Comparison of ENCODE assay signal across 17 cellular contexts in genomic region chr12:104291867-104292524, GRCh38. TPM values are rescaled to one million over a fixed set of nuclear protein-coding genes. Genes with fewer than 3 reads are reported as not detected.
DNase-seq lines count a peak whose midpoint lies in the region; TF ChIP-seq lines count a peak whose summit lies in the region.
"Had no signal": no experiment of that assay in that cellular context is flagged by ENCODE, and none has a peak within 500 bp of the region (broad histone marks: within the 10 kb centered on the region; RNA-seq: fewer than 3 reads in every experiment).

No MANE protein-coding gene starts in this region.

- peaks cover 48% of the 10 kb centered on the region for H3K4me1 Mint-ChIP-seq in neural crest cell

- H3K4me3 ChIP-seq in BLaER1 treated with 17β-estradiol and CSF1 and Interleukin-3, amounts not matched to agents 10 nM and 100 nM = no peak overlapping the region; a peak in 1 of 20 replicates
- H3K4me3 ChIP-seq in HEK293 (ENCODE audit: low read depth, low read length) (no peak overlapping the region), SK-N-MC (peak overlapping the region; percentile 2; the same call in 1 of the 2 replicates), vagina (no peak overlapping the region), Peyer's patch (no peak overlapping the region)
- H3K4me3 ChIP-seq: upper lobe of right lung had no signal

- peak overlapping the region in 4 of 11 experiments; percentile 1 to 27 (median 10); a peak in 1 of 22 replicates for H3K9ac ChIP-seq in BLaER1 treated with 17β-estradiol and CSF1 and Interleukin-3, amounts not matched to agents 10 nM and 100 nM
- no peak overlapping the region for H3K9ac ChIP-seq in SK-N-MC (ENCODE audit: insufficient read length)

- H3K27me3 ChIP-seq in BLaER1 treated with 17β-estradiol and CSF1 and Interleukin-3, amounts not matched to agents 10 nM and 100 nM = no peaks in the 10 kb centered on the region
- no peaks in the 10 kb centered on the region for H3K27me3 ChIP-seq in vagina
- H3K27me3 ChIP-seq in Peyer's patch = no peaks in the 10 kb centered on the region
- H3K27me3 ChIP-seq: upper lobe of right lung had no signal

- H3K36me3 Mint-ChIP-seq in neural crest cell (ENCODE audit: low read depth) = peaks cover 26% of the 10 kb centered on the region

- H3K4me1 ChIP-seq in BLaER1 treated with 17β-estradiol and CSF1 and Interleukin-3, amounts not matched to agents 10 nM and 100 nM = peaks cover 41 to 63% (median 53%) of the 10 kb centered on the region in 10 experiments
- H3K4me1 ChIP-seq in HEK293 (ENCODE audit: control insufficient read depth, insufficient read depth, low read length) (no peaks in the 10 kb centered on the region), vagina (peaks cover 50% of the 10 kb centered on the region), Peyer's patch (peaks cover 3 to 19% (median 7%) of the 10 kb centered on the region in 4 donors)

- CTCF ChIA-PET in HEK293 (lab: Yijun Ruan, JAX) = interaction anchor here (0.7 to 0.8 kb wide), 2 partner anchors 47 to 90 kb away, joined by 3 read pairs; no protein-coding TSS in a partner anchor

- H3K27ac ChIP-seq in BLaER1 treated with 17β-estradiol and CSF1 and Interleukin-3, amounts not matched to agents 10 nM and 100 nM = no peak overlapping the region
- H3K27ac ChIP-seq in HEK293 (ENCODE audit: extremely low read depth, low read depth, low read length) (no peak overlapping the region), SK-N-MC (peak overlapping the region; percentile 69; the same call in 1 of the 2 replicates), vagina (no peak overlapping the region), Peyer's patch (no peak overlapping the region)
- H3K27ac ChIP-seq: upper lobe of right lung had no signal

- TF ChIP-seq POLR2A in vagina (IDR thresholded peaks at IDR 0.05) = no peak
- no peak for TF ChIP-seq POLR2A in Peyer's patch (IDR thresholded peaks at IDR 0.05)

- intact Hi-C loops in vagina (cut with DNase I) = no loop called here

- H3K9me3 ChIP-seq in BLaER1 treated with 17β-estradiol and CSF1 and Interleukin-3, amounts not matched to agents 10 nM and 100 nM (replicated peaks in 1 of 11) = no peaks in the 10 kb centered on the region
- H3K9me3 ChIP-seq in HEK293 (ENCODE audit: control insufficient read depth, insufficient read depth, low read depth, low read length) = no peaks in the 10 kb centered on the region
- H3K9me3 ChIP-seq in SK-N-MC (ENCODE audit: low read depth, low read length) = no peaks in the 10 kb centered on the region
- H3K9me3 ChIP-seq in vagina = no peaks in the 10 kb centered on the region
- no peaks in the 10 kb centered on the region for H3K9me3 ChIP-seq in Peyer's patch
- H3K9me3 ChIP-seq: upper lobe of right lung had no signal

- H3K36me3 ChIP-seq in BLaER1 treated with 17β-estradiol and CSF1 and Interleukin-3, amounts not matched to agents 10 nM and 100 nM = peaks cover 45 to 77% (median 73%) of the 10 kb centered on the region in 11 experiments
- peaks cover 9 to 52% of the 10 kb centered on the region in 2 experiments; a peak in 2 of 3 replicates for H3K36me3 ChIP-seq in HEK293 (ENCODE audit: control insufficient read depth in 2 of 2, insufficient read depth in 1 of 2, low read length in 2 of 2)
- peaks cover 67% of the 10 kb centered on the region for H3K36me3 ChIP-seq in SK-N-MC (ENCODE audit: insufficient read depth, low read length)
- peaks cover 0 to 32% of the 10 kb centered on the region in 2 donors for H3K36me3 ChIP-seq in vagina
- H3K36me3 ChIP-seq in Peyer's patch = peaks cover 0 to 31% (median 0%) of the 10 kb centered on the region in 3 donors

- TF ChIP-seq CTCF in HEK293 (tag by site-specific recombination; IDR thresholded peaks at IDR 0.05) = no peak
- TF ChIP-seq CTCF in neural crest cell (conservative IDR thresholded peaks at IDR 0.05) = no peak
- no peak for TF ChIP-seq CTCF in vagina (IDR thresholded peaks at IDR 0.05)
- no peak for TF ChIP-seq CTCF in Peyer's patch (IDR thresholded peaks at IDR 0.05)

- peak; percentile 18 for DNase-seq in SK-N-MC (ENCODE audit: low read depth, low spot score)
- DNase-seq in neural crest cell (ENCODE audit: low read depth, low spot score) = no peak
- no peak for DNase-seq in NCI-H526 treated with DMSO at 0.1 percent for 48 hours (lab: John Stamatoyannopoulos, UW)
- DNase-seq in vagina (ENCODE audit: extremely low spot score in 2 of 2) = no peak
- DNase-seq in Peyer's patch = no peak
- DNase-seq: activated CD4-positive, CD25-positive, alpha-beta regulatory T cell treated with anti-CD3 and anti-CD28 coated beads, Interleukin-2, amount 50 U/mL, for 72 hours; activated CD8-positive, alpha-beta memory T cell treated with anti-CD3 and anti-CD28 coated beads, Interleukin-2, amount 50 U/mL, for 48 hours; activated naive CD8-positive, alpha-beta T cell treated with anti-CD3 and anti-CD28 coated beads for 36 hours; C1 segment of cervical spinal cord; Karpas-422; NCI-H2029 treated with DMSO at 0.1 percent for 48 hours; stimulated activated CD4-positive, alpha-beta T cell treated with anti-CD3 and anti-CD28 coated beads, Interleukin-4, amount 100 ng/mL, for 24 hours; T-helper 17 cell; upper lobe of right lung had no signal

- peak overlapping the region; percentile 41 to 82 (median 65) for H3K4me2 ChIP-seq in BLaER1 treated with 17β-estradiol and CSF1 and Interleukin-3, amounts not matched to agents 10 nM and 100 nM

- H3K9me3 Mint-ChIP-seq in neural crest cell = no peaks in the 10 kb centered on the region
- H3K9me3 Mint-ChIP-seq: activated naive CD8-positive, alpha-beta T cell treated with anti-CD3 and anti-CD28 coated beads for 36 hours; central memory CD8-positive, alpha-beta T cell had no signal

- no peak overlapping the region for H3K27ac Mint-ChIP-seq in neural crest cell (ENCODE audit: unreplicated experiment)
- H3K27ac Mint-ChIP-seq: activated naive CD8-positive, alpha-beta T cell treated with anti-CD3 and anti-CD28 coated beads for 36 hours; T-helper 17 cell had no signal

- H3K4me3 Mint-ChIP-seq in neural crest cell = peak overlapping the region; percentile 44
- H3K4me3 Mint-ChIP-seq: activated naive CD8-positive, alpha-beta T cell treated with anti-CD3 and anti-CD28 coated beads for 36 hours; central memory CD8-positive, alpha-beta T cell; T-helper 17 cell had no signal

- POLR2A ChIA-PET in HEK293 (lab: Yijun Ruan, JAX) = no interaction called here

- H3K27me3 Mint-ChIP-seq in neural crest cell (ENCODE audit: low read depth) = no peaks in the 10 kb centered on the region
- H3K27me3 Mint-ChIP-seq: activated naive CD8-positive, alpha-beta T cell treated with anti-CD3 and anti-CD28 coated beads for 36 hours; central memory CD8-positive, alpha-beta T cell; T-helper 17 cell had no signal

- peaks cover 30 to 95% (median 75%) of the 10 kb centered on the region in 11 experiments; a peak in 21 of 22 replicates for H4K20me1 ChIP-seq in BLaER1 treated with 17β-estradiol and CSF1 and Interleukin-3, amounts not matched to agents 10 nM and 100 nM

TF ChIP-seq in HEK293, 187 proteins besides CTCF, POLR2A, EP300 and RAD21:
- TF ChIP-seq HIC1 (tag by site-specific recombination; IDR thresholded peaks at IDR 0.05) (no peak), ZNF155 (tag by site-specific recombination; IDR thresholded peaks at IDR 0.05) (no peak), ZNF654 (tag by site-specific recombination; IDR thresholded peaks at IDR 0.05; ENCODE audit: low read depth) (no peak), ZEB2 (tag by site-specific recombination; IDR thresholded peaks at IDR 0.05) (no peak), ZNF792 (tag by site-specific recombination; IDR thresholded peaks at IDR 0.05) (no peak), ZNF48 (tag by site-specific recombination; IDR thresholded peaks at IDR 0.05) (no peak), SP3 (tag by site-specific recombination; IDR thresholded peaks at IDR 0.05) (no peak), ZNF292 (tag by site-specific recombination; IDR thresholded peaks at IDR 0.05; ENCODE audit: borderline replicate concordance, low read depth) (no peak), ZNF394 (tag by site-specific recombination; IDR thresholded peaks at IDR 0.05; ENCODE audit: borderline replicate concordance) (no peak), TCF7L2 (IDR thresholded peaks at IDR 0.05; ENCODE audit: borderline replicate concordance, low read depth, low read length) (no peak), ZNF366 (tag by site-specific recombination; conservative IDR thresholded peaks at IDR 0.05) (peak; percentile 46; the same call in 1 of the 2 replicates), PRDM1 (tag by site-specific recombination; IDR thresholded peaks at IDR 0.05) (0 out of 2 replicates have a peak, but pooled peaks have one; percentile 18)

RNA-seq across cellular contexts. Expression of gene EID3, which starts 11.5 kb away (rescaled TPM):
- total RNA-seq in neural crest cell (1.8 and 3.0 TPM in 2 replicates), vagina (9.1 TPM), Peyer's patch (10 to 100 TPM; 17.2 to 52.0 (median 23.4) TPM)
